Comparison of ENCODE assay signal across 8 cellular contexts in genomic region chr2:164737612-164738081, GRCh38.
DNase-seq lines count a peak whose midpoint lies in the region; ATAC-seq, FAIRE-seq and TF ChIP-seq lines count a peak whose summit lies in the region.

No MANE protein-coding gene starts in this region.

- H3K9me3 ChIP-seq in heart left ventricle = no peaks in the 10 kb centered on the region

- H3K9me3 Mint-ChIP-seq in activated T-helper 17 cell treated with anti-CD3 and anti-CD28 coated beads, Interleukin-2, amount 50 U/mL, for 72 hours = peaks cover 8% of the 10 kb centered on the region

- intact Hi-C loops in heart left ventricle (cut with DNase I) = loop anchor here (1.0 to 10.0 kb wide), 7 partner anchors 103 to 467 kb away; partner anchors contain the start of genes COBLL1 (in 7 of the 10) and SCN3A (in 1 of the 10)
- intact Hi-C loops in posterior vena cava (cut with DNase I) = loop anchor here in 1 of 2 donors (5.0 kb wide), 2 partner anchors 105 to 175 kb away; partner anchors contain the start of gene COBLL1

- TF ChIP-seq CTCF in AG09309 (IDR thresholded peaks at IDR 0.05; ENCODE audit: control insufficient read depth, insufficient read depth, low read depth, low read length, missing control alignments) = peak; percentile 71
- TF ChIP-seq CTCF in heart left ventricle (IDR thresholded peaks at IDR 0.05) = peak; percentile 55 to 82 (median 72)

- no peak overlapping the region for H3K27ac ChIP-seq in heart left ventricle

- WGBS in heart left ventricle, 4 donors = 1 to 6% (median 4%) methylated on average over 9 of the region's 9 CpGs

- TF ChIP-seq POLR2A in GM12891 (IDR thresholded peaks at IDR 0.05; ENCODE audit: low read depth, low read length) = no peak
- TF ChIP-seq POLR2A in heart left ventricle (IDR thresholded peaks at IDR 0.05) = no peak

- peaks cover 0 to 50% (median 21%) of the 10 kb centered on the region in 12 donors for H3K4me1 ChIP-seq in heart left ventricle

- peak; percentile 23 for FAIRE-seq in GM12891 (lab: Jason Lieb, UNC)

- ATAC-seq in HG03045 (IDR thresholded peaks at IDR 0.05; ENCODE audit: unreplicated experiment) (peak; percentile 71), heart left ventricle (peak; percentile 43 to 85 (median 81)), HG03460 (IDR thresholded peaks at IDR 0.05; ENCODE audit: unreplicated experiment) (no peak)
- peak; percentile 28 for ATAC-seq in activated T-helper 17 cell treated with anti-CD3 and anti-CD28 coated beads, Interleukin-2, amount 50 U/mL, for 72 hours (replicated peaks)

- H3K27ac Mint-ChIP-seq in activated T-helper 17 cell treated with anti-CD3 and anti-CD28 coated beads, Interleukin-2, amount 50 U/mL, for 72 hours = no peak overlapping the region

- H3K27me3 ChIP-seq in heart left ventricle = no peaks in the 10 kb centered on the region

- no peaks in the 10 kb centered on the region for H3K27me3 Mint-ChIP-seq in activated T-helper 17 cell treated with anti-CD3 and anti-CD28 coated beads, Interleukin-2, amount 50 U/mL, for 72 hours

- H3K4me3 ChIP-seq in AG09309 (ENCODE audit: control insufficient read depth, low read depth, low read length) (no peak overlapping the region), heart left ventricle (no peak overlapping the region)

- DNase-seq in AG09309 (ENCODE audit: low read depth) (peak; percentile 23), GM12891 (ENCODE audit: insufficient read length, low spot score) (peak; percentile 2), NCI-H2196 treated with DMSO at 0.1 percent for 48 hours (lab: John Stamatoyannopoulos, UW; ENCODE audit: unreplicated experiment) (peak; percentile 70), heart left ventricle (peak; percentile 40 to 67 (median 56)), posterior vena cava (ENCODE audit: low spot score) (peak; percentile 79)

- no peaks in the 10 kb centered on the region for H3K4me1 Mint-ChIP-seq in activated T-helper 17 cell treated with anti-CD3 and anti-CD28 coated beads, Interleukin-2, amount 50 U/mL, for 72 hours

- peaks cover 0 to 3% (median 0%) of the 10 kb centered on the region in 9 donors for H3K36me3 ChIP-seq in heart left ventricle

- no peaks in the 10 kb centered on the region for H3K36me3 Mint-ChIP-seq in activated T-helper 17 cell treated with anti-CD3 and anti-CD28 coated beads, Interleukin-2, amount 50 U/mL, for 72 hours (ENCODE audit: low read depth)

- H3K4me3 Mint-ChIP-seq in activated T-helper 17 cell treated with anti-CD3 and anti-CD28 coated beads, Interleukin-2, amount 50 U/mL, for 72 hours = no peak overlapping the region

TF ChIP-seq in GM12891, 5 proteins besides CTCF, POLR2A, EP300 and RAD21:
- TF ChIP-seq POU2F2 (IDR thresholded peaks at IDR 0.05; ENCODE audit: low read depth, low read length) (no peak), TAF1 (IDR thresholded peaks at IDR 0.05; ENCODE audit: low read depth, low read length) (no peak), SPI1 (IDR thresholded peaks at IDR 0.05; ENCODE audit: low read depth, low read length) (no peak), POLR2AphosphoS5 (IDR thresholded peaks at IDR 0.05; ENCODE audit: low read depth, low read length) (no peak), PAX5 (IDR thresholded peaks at IDR 0.05; ENCODE audit: insufficient read depth, low read length, severe bottlenecking) (no peak)

Comparison
In these comparisons a context has a peak if more than half of its experiments do, and no peak if none do; other contexts are left out.
1. DNase-seq: peak in every context shown above with its lines; median percentile 79 in posterior vena cava; 70 in NCI-H2196 treated with DMSO at 0.1 percent for 48 hours; 56 in heart left ventricle; 23 in AG09309; 2 in GM12891.